22 cellular contexts compared by ENCODE assay signal in the genomic region with DNA sequence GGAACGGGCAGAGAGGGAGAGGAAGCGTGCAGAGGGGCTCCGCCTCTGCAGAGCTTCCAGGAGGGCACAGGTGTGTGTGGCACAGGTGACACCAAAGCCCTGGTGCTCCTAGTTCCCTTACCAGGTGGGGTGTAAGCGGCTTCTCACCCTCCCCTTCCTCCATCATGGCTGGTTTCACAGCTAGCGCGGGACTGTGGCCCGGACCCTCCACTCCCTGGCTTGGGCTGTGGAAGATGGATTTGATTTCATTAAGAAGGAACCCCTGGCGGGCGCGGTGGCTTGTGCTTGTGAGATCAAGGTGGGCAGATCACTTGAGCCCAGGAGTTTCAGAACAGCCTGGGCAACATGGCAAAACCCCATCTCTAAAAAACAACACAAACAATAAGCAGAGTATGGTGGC.
DNase-seq lines count a peak whose midpoint lies in the region; ATAC-seq, FAIRE-seq and TF ChIP-seq lines count a peak whose summit lies in the region.
"Had no signal": no experiment of that assay in that cellular context is flagged by ENCODE, and none has a peak within 500 bp of the region (broad histone marks: within the 10 kb centered on the region; RNA-seq: fewer than 3 reads in every experiment).

No MANE protein-coding gene starts in this region.

- no peak for TF ChIP-seq CTCF in SK-N-SH (IDR thresholded peaks at IDR 0.05)
- TF ChIP-seq CTCF in kidney (IDR thresholded peaks at IDR 0.05; ENCODE audit: borderline replicate concordance, extremely low read depth, insufficient read depth) = no peak
- TF ChIP-seq CTCF in smooth muscle cell (IDR thresholded peaks at IDR 0.05; ENCODE audit: borderline replicate concordance, insufficient read depth, poor library complexity, severe bottlenecking) = no peak

- H3K9me3 Mint-ChIP-seq in immature natural killer cell = no peaks in the 10 kb centered on the region

- H3K79me2 ChIP-seq in SK-N-SH (ENCODE audit: insufficient read depth) (peaks cover 12% of the 10 kb centered on the region; the same call in 1 of the 2 replicates), smooth muscle cell (ENCODE audit: low read depth) (no peaks in the 10 kb centered on the region)

- intact Hi-C loops in kidney (cut with DNase I) = no loop called here

- H2AFZ ChIP-seq in SK-N-SH (ENCODE audit: low read depth) (no peak overlapping the region), smooth muscle cell (ENCODE audit: low read depth) (no peak overlapping the region)

- H3K4me2 ChIP-seq in SK-N-SH (peak overlapping the region; percentile 75; the same call in 1 of the 2 replicates), smooth muscle cell (no peak overlapping the region)

- H3K36me3 Mint-ChIP-seq in immature natural killer cell = no peaks in the 10 kb centered on the region

- CTCF ChIA-PET in SK-N-SH (lab: Yijun Ruan, JAX) = interaction anchor here (1.1 to 15.0 kb wide), 12 partner anchors 10 to 244 kb away, joined by 3 to 144 read pairs (median 4); no protein-coding TSS in a partner anchor

- H3K4me1 ChIP-seq in SK-N-SH (ENCODE audit: control insufficient read depth in 1 of 2, insufficient read depth in 2 of 2, low read depth in 1 of 2, low read length in 1 of 2) (peaks cover 25 to 90% of the 10 kb centered on the region in 2 experiments), kidney (ENCODE audit: control insufficient read depth in 1 of 2, insufficient read depth in 1 of 2, low read depth in 1 of 2, low read length in 2 of 2) (peaks cover 0 to 17% of the 10 kb centered on the region in 2 donors), smooth muscle cell (ENCODE audit: low read depth) (peaks cover 4% of the 10 kb centered on the region)

- no peak for TF ChIP-seq RAD21 in SK-N-SH (IDR thresholded peaks at IDR 0.05; ENCODE audit: low read length)

- ATAC-seq in SK-N-SH treated with all-trans-retinoic acid at 6 μM for 48 hours = no peak
- ATAC-seq: body of pancreas had no signal

- no peaks in the 10 kb centered on the region for H3K4me1 Mint-ChIP-seq in immature natural killer cell

- H3F3A ChIP-seq in SK-N-SH (replicated peaks; ENCODE audit: insufficient read depth) = peaks cover 6% of the 10 kb centered on the region
- peaks cover 10% of the 10 kb centered on the region for H3F3A ChIP-seq in smooth muscle cell (ENCODE audit: low read depth)

- TF ChIP-seq EP300 in SK-N-SH (IDR thresholded peaks at IDR 0.05; ENCODE audit: borderline replicate concordance in 1 of 2, low read depth in 1 of 2, low read length in 1 of 2) = no peak

- H3K9ac ChIP-seq in SK-N-SH (no peak overlapping the region), kidney (ENCODE audit: low read length in 2 of 2) (no peak overlapping the region), smooth muscle cell (ENCODE audit: low read depth) (no peak overlapping the region)

- peaks cover 0 to 3% (median 0%) of the 10 kb centered on the region in 3 donors for H3K27me3 Mint-ChIP-seq in immature natural killer cell (ENCODE audit: low read depth in 3 of 3)
- H3K27me3 Mint-ChIP-seq: activated CD4-positive, alpha-beta T cell treated with anti-CD3 and anti-CD28 coated beads for 36 hours had no signal

- H3K27me3 ChIP-seq in SK-N-SH (ENCODE audit: insufficient read depth) (no peaks in the 10 kb centered on the region), smooth muscle cell (ENCODE audit: low read depth) (no peaks in the 10 kb centered on the region)
- H3K27me3 ChIP-seq: body of pancreas, gastrocnemius medialis had no signal

- H3K27ac ChIP-seq in SK-N-SH (ENCODE audit: low read depth in 2 of 2, low read length in 1 of 2) (peak overlapping the region in 1 of 2 experiments; percentile 95; a peak in 2 of 4 replicates), kidney (ENCODE audit: low read depth in 2 of 2, low read length in 2 of 2) (no peak overlapping the region), smooth muscle cell (ENCODE audit: low read depth) (peak overlapping the region; percentile 67)
- H3K27ac ChIP-seq: 22Rv1, body of pancreas, neutrophil, psoas muscle had no signal

- POLR2A ChIA-PET in SK-N-SH (lab: Yijun Ruan, JAX) = interaction anchor here (0.9 to 1.6 kb wide), 2 partner anchors 10 to 23 kb away, joined by 3 to 5 read pairs; no protein-coding TSS in a partner anchor

- FAIRE-seq in kidney (lab: Jason Lieb, UNC) = no peak
- FAIRE-seq: G401.6 had no signal

- DNase-seq in SK-N-SH = no peak
- peak; percentile 56 for DNase-seq in kidney
- DNase-seq in smooth muscle cell (lab: John Stamatoyannopoulos, UW; ENCODE audit: unreplicated experiment) = no peak
- no peak for DNase-seq in GOT3 (lab: John Stamatoyannopoulos, UW)
- no peak for DNase-seq in HK-2 (ENCODE audit: unreplicated experiment)
- no peak for DNase-seq in NCI-H1694 treated with DMSO at 0.1 percent for 48 hours (lab: John Stamatoyannopoulos, UW)
- DNase-seq in immature natural killer cell = no peak
- DNase-seq: activated effector memory CD4-positive, alpha-beta T cell treated with anti-CD3 and anti-CD28 coated beads, Interleukin-2, amount 50 U/mL, for 16 hours; effector CD8-positive, alpha-beta T cell; hippocampal formation; NCI-H1048; NCI-H1930; NCI-H526 treated with DMSO at 0.1 percent for 48 hours; T-helper 2 cell had no signal

- no peak overlapping the region for H3K27ac Mint-ChIP-seq in immature natural killer cell
- H3K27ac Mint-ChIP-seq: activated CD4-positive, alpha-beta T cell treated with anti-CD3 and anti-CD28 coated beads for 36 hours had no signal

- H3K36me3 ChIP-seq in SK-N-SH (replicated peaks in 1 of 2; ENCODE audit: control insufficient read depth in 1 of 2, insufficient read depth in 2 of 2, low read length in 1 of 2) (no peaks in the 10 kb centered on the region), kidney (ENCODE audit: control insufficient read depth in 1 of 2, insufficient read depth in 2 of 2, low read length in 2 of 2) (no peaks in the 10 kb centered on the region), smooth muscle cell (ENCODE audit: low read depth) (no peaks in the 10 kb centered on the region)
- H3K36me3 ChIP-seq: gastrocnemius medialis, neutrophil had no signal

- H4K20me1 ChIP-seq in SK-N-SH (ENCODE audit: insufficient read depth) (no peaks in the 10 kb centered on the region), smooth muscle cell (ENCODE audit: low read depth) (peaks cover 6% of the 10 kb centered on the region)

- 96% methylated on average over 10 of the region's 10 CpGs for WGBS in SK-N-SH (ENCODE audit: low lambda C conversion rate)
- 98% methylated on average over 10 of the region's 10 CpGs for WGBS in smooth muscle cell (ENCODE audit: low lambda C conversion rate)

- no peak overlapping the region for H3K4me3 Mint-ChIP-seq in immature natural killer cell
- H3K4me3 Mint-ChIP-seq: activated CD4-positive, alpha-beta T cell treated with anti-CD3 and anti-CD28 coated beads for 36 hours had no signal

- no peaks in the 10 kb centered on the region for H3K9me2 ChIP-seq in SK-N-SH

- H3K4me3 ChIP-seq in SK-N-SH (ENCODE audit: low read depth in 2 of 2, low read length in 1 of 2) = no peak overlapping the region
- no peak overlapping the region for H3K4me3 ChIP-seq in kidney (ENCODE audit: low read length in 2 of 2)
- no peak overlapping the region for H3K4me3 ChIP-seq in smooth muscle cell
- H3K4me3 ChIP-seq: body of pancreas, gastrocnemius medialis, psoas muscle had no signal

- H3K9me3 ChIP-seq in SK-N-SH (no peaks in the 10 kb centered on the region), kidney (ENCODE audit: control insufficient read depth in 1 of 2, low read length in 2 of 2) (no peaks in the 10 kb centered on the region), smooth muscle cell (replicated peaks; ENCODE audit: low read depth) (no peaks in the 10 kb centered on the region)
- H3K9me3 ChIP-seq: body of pancreas, gastrocnemius medialis, neutrophil, psoas muscle had no signal

TF ChIP-seq in SK-N-SH, 30 proteins besides CTCF, POLR2A, EP300 and RAD21 (continues in another document):
- TF ChIP-seq TCF12 (IDR thresholded peaks at IDR 0.05) (no peak), GABPA (IDR thresholded peaks at IDR 0.05; ENCODE audit: low read depth) (no peak), FOSL2 (IDR thresholded peaks at IDR 0.05; ENCODE audit: borderline replicate concordance, low read depth) (no peak), NRF1 (IDR thresholded peaks at IDR 0.05; ENCODE audit: low read depth, low read length) (no peak), POLR2AphosphoS5 (IDR thresholded peaks at IDR 0.05; ENCODE audit: low read depth, low read length) (no peak), CHD2 (IDR thresholded peaks at IDR 0.05; ENCODE audit: low read length, partially characterized antibody) (no peak)
- TF ChIP-seq, protein P1, sequence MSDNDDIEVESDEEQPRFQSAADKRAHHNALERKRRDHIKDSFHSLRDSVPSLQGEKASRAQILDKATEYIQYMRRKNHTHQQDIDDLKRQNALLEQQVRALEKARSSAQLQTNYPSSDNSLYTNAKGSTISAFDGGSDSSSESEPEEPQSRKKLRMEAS (IDR thresholded peaks at IDR 0.05; ENCODE audit: low read depth) = no peak
- TF ChIP-seq, protein P2, sequence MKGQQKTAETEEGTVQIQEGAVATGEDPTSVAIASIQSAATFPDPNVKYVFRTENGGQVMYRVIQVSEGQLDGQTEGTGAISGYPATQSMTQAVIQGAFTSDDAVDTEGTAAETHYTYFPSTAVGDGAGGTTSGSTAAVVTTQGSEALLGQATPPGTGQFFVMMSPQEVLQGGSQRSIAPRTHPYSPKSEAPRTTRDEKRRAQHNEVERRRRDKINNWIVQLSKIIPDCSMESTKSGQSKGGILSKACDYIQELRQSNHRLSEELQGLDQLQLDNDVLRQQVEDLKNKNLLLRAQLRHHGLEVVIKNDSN (IDR thresholded peaks at IDR 0.05; ENCODE audit: borderline replicate concordance, low read depth) = no peak

TF ChIP-seq in SK-N-SH treated with all-trans-retinoic acid at 6 μM for 48 hours, 23 proteins besides CTCF, POLR2A, EP300 and RAD21 (continues in another document):
- no peak for TF ChIP-seq ZFP3 (CRISPR knock-in tag; IDR thresholded peaks at IDR 0.05)
- no peak for TF ChIP-seq SNAI2 (CRISPR knock-in tag; IDR thresholded peaks at IDR 0.05)
- TF ChIP-seq, protein P3, sequence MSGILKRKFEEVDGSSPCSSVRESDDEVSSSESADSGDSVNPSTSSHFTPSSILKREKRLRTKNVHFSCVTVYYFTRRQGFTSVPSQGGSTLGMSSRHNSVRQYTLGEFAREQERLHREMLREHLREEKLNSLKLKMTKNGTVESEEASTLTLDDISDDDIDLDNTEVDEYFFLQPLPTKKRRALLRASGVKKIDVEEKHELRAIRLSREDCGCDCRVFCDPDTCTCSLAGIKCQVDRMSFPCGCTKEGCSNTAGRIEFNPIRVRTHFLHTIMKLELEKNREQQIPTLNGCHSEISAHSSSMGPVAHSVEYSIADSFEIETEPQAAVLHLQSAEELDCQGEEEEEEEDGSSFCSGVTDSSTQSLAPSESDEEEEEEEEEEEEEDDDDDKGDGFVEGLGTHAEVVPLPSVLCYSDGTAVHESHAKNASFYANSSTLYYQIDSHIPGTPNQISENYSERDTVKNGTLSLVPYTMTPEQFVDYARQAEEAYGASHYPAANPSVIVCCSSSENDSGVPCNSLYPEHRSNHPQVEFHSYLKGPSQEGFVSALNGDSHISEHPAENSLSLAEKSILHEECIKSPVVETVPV (CRISPR knock-in tag; IDR thresholded peaks at IDR 0.05) = no peak
